31 cellular contexts compared by ENCODE assay signal in the genomic region with DNA sequence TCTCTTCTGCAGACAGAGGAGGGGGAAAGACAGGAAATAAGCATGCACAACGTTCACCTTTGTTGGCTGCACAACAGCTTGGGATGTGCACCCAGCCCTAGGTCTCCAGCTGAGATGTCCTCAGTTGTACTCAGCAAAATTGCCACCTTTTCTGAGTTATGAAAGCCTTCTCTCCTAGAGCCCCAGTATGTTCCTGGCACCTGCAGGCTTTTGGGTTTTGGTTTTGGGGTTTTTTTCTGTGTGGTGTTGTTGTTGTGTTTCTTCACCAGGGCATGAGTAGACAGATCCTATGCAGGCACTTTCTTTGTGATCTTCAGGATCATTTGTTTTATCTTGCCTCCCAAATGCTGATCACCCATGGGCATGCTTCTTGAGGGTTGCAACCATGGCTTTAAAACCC.
"Had no signal": no experiment of that assay in that cellular context is flagged by ENCODE, and none has a peak within 500 bp of the region (broad histone marks: within the 10 kb centered on the region; RNA-seq: fewer than 3 reads in every experiment).

No MANE protein-coding gene starts in this region.

- H3K4me1 ChIP-seq: SJSA1 had no signal

- DNase-seq: Karpas-422, MM.1S, MV-4-11, NCI-H1092, NCI-H1105, NCI-H1417 treated with DMSO at 0.1 percent for 48 hours, NCI-H1436 treated with DMSO at 0.1 percent for 48 hours, NCI-H1694 treated with DMSO at 0.1 percent for 48 hours, NCI-H187 treated with DMSO at 0.1 percent for 48 hours, NCI-H2029, NCI-H2081, NCI-H2107, NCI-H2171, NCI-H226, NCI-H446 treated with DMSO at 0.1 percent for 48 hours, NCI-H510A, NCI-H524, NCI-H526, NCI-H69, NCI-H748 treated with DMSO at 0.1 percent for 48 hours, NCI-H82, PC-9, SHP77, SK-N-SH, SW 1271, T-helper 1 cell had no signal

- H3K9me3 ChIP-seq: SJSA1, SK-N-SH had no signal

- H3K27ac ChIP-seq: PC-9, RWPE1, SJSA1 had no signal

- H3K9ac ChIP-seq: SK-N-SH had no signal

- H3K36me3 ChIP-seq: SJSA1 had no signal

- ATAC-seq: Panc1, Right ventricle myocardium inferior had no signal

- H3K4me3 ChIP-seq: PC-9, SJSA1 had no signal

- H3K27me3 ChIP-seq: SJSA1 had no signal

- H2AFZ ChIP-seq: PC-9 had no signal

- H3K4me2 ChIP-seq: PC-9, SK-N-SH had no signal

- FAIRE-seq: RCC 7860 had no signal
